8 cellular contexts compared by ENCODE assay signal in genomic region chr3:140972833-140973232, GRCh38. TPM values are rescaled to one million over a fixed set of nuclear protein-coding genes. Genes with fewer than 3 reads are reported as not detected.
DNase-seq lines count a peak whose midpoint lies in the region; ATAC-seq and TF ChIP-seq lines count a peak whose summit lies in the region.

No MANE protein-coding gene starts in this region.

- H3K27me3 ChIP-seq in mammary epithelial cell (ENCODE audit: insufficient read depth, low read length) (no peaks in the 10 kb centered on the region), neural cell (ENCODE audit: insufficient read depth, low read depth, low read length) (no peaks in the 10 kb centered on the region)

- no peaks in the 10 kb centered on the region for H3K9me2 ChIP-seq in neural cell (ENCODE audit: insufficient read depth, low read length)

- CTCF ChIA-PET in mammary epithelial cell (lab: Charles Lee; ENCODE audit: low non-redundant PET), result interaction anchor here (0.6 kb wide), 1 partner anchor 29 kb away, joined by 4 read pairs; no protein-coding TSS in a partner anchor

- no peak for ATAC-seq in GM21423 (IDR thresholded peaks at IDR 0.05; ENCODE audit: unreplicated experiment)

- no peaks in the 10 kb centered on the region for H3K79me2 ChIP-seq in mammary epithelial cell (ENCODE audit: insufficient read depth, low read length)
- no peaks in the 10 kb centered on the region for H3K79me2 ChIP-seq in neural cell (replicated peaks; ENCODE audit: insufficient read depth, low read length)

- dilution Hi-C loops in mammary epithelial cell (cut with HindIII; ENCODE audit: low sequenced_read_pairs), result no loop called here

- H3K4me3 ChIP-seq in mammary epithelial cell (replicated peaks in 1 of 3; ENCODE audit: insufficient read depth in 1 of 3, low read depth in 2 of 3, low read length in 3 of 3) (no peak overlapping the region), neural cell (ENCODE audit: low read length) (no peak overlapping the region)

- H4K20me1 ChIP-seq in mammary epithelial cell (ENCODE audit: insufficient read depth, low read length) (no peaks in the 10 kb centered on the region), neural cell (ENCODE audit: insufficient read depth) (no peaks in the 10 kb centered on the region)

- no peak overlapping the region for H3K4me2 ChIP-seq in mammary epithelial cell (ENCODE audit: insufficient read depth, low read depth, low read length)
- no peak overlapping the region for H3K4me2 ChIP-seq in neural cell (ENCODE audit: low read length)

- in situ Hi-C loops in mammary epithelial cell (cut with MboI; ENCODE audit: low sequenced_read_pairs in 2 of 2), result no loop called here

- TF ChIP-seq CTCF in mammary epithelial cell (conservative IDR thresholded peaks at IDR 0.05 in 1 of 2, IDR thresholded peaks at IDR 0.05 in 1 of 2; ENCODE audit: extremely low read depth in 1 of 2, insufficient read depth in 1 of 2, low read depth in 1 of 2, low read length in 2 of 2), result peak; percentile 31 to 41
- no peak for TF ChIP-seq CTCF in neural cell (IDR thresholded peaks at IDR 0.05; ENCODE audit: poor library complexity, severe bottlenecking)

- H3K9ac ChIP-seq in mammary epithelial cell (ENCODE audit: insufficient read depth, low read length) (no peak overlapping the region), neural cell (ENCODE audit: low read length) (no peak overlapping the region)

- H2AFZ ChIP-seq in mammary epithelial cell (ENCODE audit: low read depth, low read length), result no peak overlapping the region
- no peak overlapping the region for H2AFZ ChIP-seq in neural cell (ENCODE audit: low read depth, low read length)

- no peak for TF ChIP-seq EP300 in neural cell (conservative IDR thresholded peaks at IDR 0.05; ENCODE audit: poor library complexity, severe bottlenecking)

- no TSS peak for BruUV-seq in mammary epithelial cell (replicated peaks; lab: Mats Ljungman, UMichigan)

- no peak overlapping the region for H3K27ac ChIP-seq in mammary epithelial cell (ENCODE audit: insufficient read depth, low read depth, low read length)
- no peak overlapping the region for H3K27ac ChIP-seq in neural cell (ENCODE audit: low read length)

- peaks cover 22% of the 10 kb centered on the region for H3K36me3 ChIP-seq in mammary epithelial cell (ENCODE audit: insufficient read depth, low read length)
- H3K36me3 ChIP-seq in neural cell (ENCODE audit: insufficient read depth, low read length), result no peaks in the 10 kb centered on the region

- peak; percentile 27 for DNase-seq in NCI-H1092 treated with DMSO at 0.1 percent for 48 hours (lab: John Stamatoyannopoulos, UW)
- no peak for DNase-seq in NCI-H1092 (lab: John Stamatoyannopoulos, UW)
- peak; percentile 43 for DNase-seq in LHCN-M2 (ENCODE audit: low read depth)
- DNase-seq in mammary epithelial cell, result peak; percentile 17
- DNase-seq in NCI-H524 treated with DMSO at 0.1 percent for 48 hours (lab: John Stamatoyannopoulos, UW), result no peak
- no peak for DNase-seq in NCI-H226

- peak; percentile 19 for TF ChIP-seq RAD21 in neural cell (conservative IDR thresholded peaks at IDR 0.05)

- H3K9me3 ChIP-seq in mammary epithelial cell (replicated peaks; ENCODE audit: insufficient read depth, low read length) (no peaks in the 10 kb centered on the region), neural cell (ENCODE audit: low read length) (no peaks in the 10 kb centered on the region)

- H3F3A ChIP-seq in neural cell (ENCODE audit: insufficient read depth, low read length, poor library complexity, severe bottlenecking), result no peaks in the 10 kb centered on the region

- H3K4me1 ChIP-seq in mammary epithelial cell (ENCODE audit: insufficient read depth, low read length), result no peaks in the 10 kb centered on the region

- intact Hi-C loops in mammary epithelial cell (cut with micrococcal nuclease), result loop anchor here (1.0 to 2.0 kb wide), 2 partner anchors 51 to 74 kb away; no protein-coding TSS in a partner anchor

TF ChIP-seq in neural cell, 6 proteins besides CTCF, POLR2A, EP300 and RAD21:
- TF ChIP-seq MXI1 (conservative IDR thresholded peaks at IDR 0.05; ENCODE audit: poor library complexity, severe bottlenecking), result no peak
- no peak for TF ChIP-seq TAF1 (IDR thresholded peaks at IDR 0.05; ENCODE audit: low read depth)
- no peak for TF ChIP-seq POLR2AphosphoS5 (IDR thresholded peaks at IDR 0.05)
- no peak for TF ChIP-seq EZH2 (IDR thresholded peaks at IDR 0.05; ENCODE audit: borderline replicate concordance, insufficient read depth, low read length, poor library complexity, severe bottlenecking)
- no peak for TF ChIP-seq SMC3 (conservative IDR thresholded peaks at IDR 0.05; ENCODE audit: poor library complexity)
- TF ChIP-seq, protein P1, sequence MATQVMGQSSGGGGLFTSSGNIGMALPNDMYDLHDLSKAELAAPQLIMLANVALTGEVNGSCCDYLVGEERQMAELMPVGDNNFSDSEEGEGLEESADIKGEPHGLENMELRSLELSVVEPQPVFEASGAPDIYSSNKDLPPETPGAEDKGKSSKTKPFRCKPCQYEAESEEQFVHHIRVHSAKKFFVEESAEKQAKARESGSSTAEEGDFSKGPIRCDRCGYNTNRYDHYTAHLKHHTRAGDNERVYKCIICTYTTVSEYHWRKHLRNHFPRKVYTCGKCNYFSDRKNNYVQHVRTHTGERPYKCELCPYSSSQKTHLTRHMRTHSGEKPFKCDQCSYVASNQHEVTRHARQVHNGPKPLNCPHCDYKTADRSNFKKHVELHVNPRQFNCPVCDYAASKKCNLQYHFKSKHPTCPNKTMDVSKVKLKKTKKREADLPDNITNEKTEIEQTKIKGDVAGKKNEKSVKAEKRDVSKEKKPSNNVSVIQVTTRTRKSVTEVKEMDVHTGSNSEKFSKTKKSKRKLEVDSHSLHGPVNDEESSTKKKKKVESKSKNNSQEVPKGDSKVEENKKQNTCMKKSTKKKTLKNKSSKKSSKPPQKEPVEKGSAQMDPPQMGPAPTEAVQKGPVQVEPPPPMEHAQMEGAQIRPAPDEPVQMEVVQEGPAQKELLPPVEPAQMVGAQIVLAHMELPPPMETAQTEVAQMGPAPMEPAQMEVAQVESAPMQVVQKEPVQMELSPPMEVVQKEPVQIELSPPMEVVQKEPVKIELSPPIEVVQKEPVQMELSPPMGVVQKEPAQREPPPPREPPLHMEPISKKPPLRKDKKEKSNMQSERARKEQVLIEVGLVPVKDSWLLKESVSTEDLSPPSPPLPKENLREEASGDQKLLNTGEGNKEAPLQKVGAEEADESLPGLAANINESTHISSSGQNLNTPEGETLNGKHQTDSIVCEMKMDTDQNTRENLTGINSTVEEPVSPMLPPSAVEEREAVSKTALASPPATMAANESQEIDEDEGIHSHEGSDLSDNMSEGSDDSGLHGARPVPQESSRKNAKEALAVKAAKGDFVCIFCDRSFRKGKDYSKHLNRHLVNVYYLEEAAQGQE (IDR thresholded peaks at IDR 0.05; ENCODE audit: borderline replicate concordance), result no peak

RNA-seq across cellular contexts. Expression of gene SLC25A36, which starts 31.2 kb away (rescaled TPM):
- total RNA-seq in LHCN-M2 (2014; rRNA removed), result 51.9 and 52.8 TPM in 2 replicates
- polyA plus RNA-seq in LHCN-M2 (2012), result 13.7 TPM
- total RNA-seq in mammary epithelial cell, result 10 to 100 TPM; 59.9 to 89.0 TPM
- polyA plus RNA-seq in mammary epithelial cell, result 31.6 TPM
- polyA minus RNA-seq in mammary epithelial cell, result 74.3 TPM
- 201 and 227 TPM in 2 replicates for polyA plus RNA-seq in neural cell
- polyA minus RNA-seq in neural cell, result 242 and 306 TPM in 2 replicates

Comparison
In these comparisons a context has a peak if more than half of its experiments do, and no peak if none do; other contexts are left out.
1. DNase-seq: peak in NCI-H1092 treated with DMSO at 0.1 percent for 48 hours (single experiment), LHCN-M2 (single experiment) and mammary epithelial cell (single experiment); none in NCI-H1092 (single experiment), NCI-H524 treated with DMSO at 0.1 percent for 48 hours (single experiment) and NCI-H226 (single experiment).